In the genomic region with DNA sequence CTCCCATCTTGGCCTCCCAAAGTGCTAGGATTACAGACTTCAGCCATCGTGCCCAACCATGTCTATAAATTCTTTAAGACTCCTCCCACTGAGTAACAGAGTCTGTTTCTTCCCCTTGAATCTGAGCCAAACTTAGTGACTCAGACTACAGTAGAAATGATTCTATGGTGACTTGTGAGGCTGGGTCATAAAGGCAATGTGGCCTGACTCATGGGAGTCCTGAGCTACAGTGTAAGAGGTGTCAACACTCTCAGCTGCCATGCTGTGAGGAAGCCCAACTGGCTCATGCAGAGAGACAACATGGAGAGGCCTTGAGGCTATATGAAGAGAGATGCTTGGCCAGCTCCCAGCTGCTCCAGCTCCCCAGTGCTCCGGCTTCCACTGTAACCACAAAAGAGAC, we compare ENCODE assay signal across 1 cellular context.
A peak's percentile ranks its signal among the peaks of the same experiment; 100 is the strongest.
TF ChIP-seq lines count a peak whose summit lies in the region.

No MANE protein-coding gene starts in this region.

TF ChIP-seq in K562, 482 proteins besides CTCF, POLR2A, EP300 and RAD21 (continued from another document and continues in another):
- no peak for TF ChIP-seq MTF1 (CRISPR knock-in tag; IDR thresholded peaks at IDR 0.05; ENCODE audit: borderline replicate concordance)
- TF ChIP-seq, protein P1, sequence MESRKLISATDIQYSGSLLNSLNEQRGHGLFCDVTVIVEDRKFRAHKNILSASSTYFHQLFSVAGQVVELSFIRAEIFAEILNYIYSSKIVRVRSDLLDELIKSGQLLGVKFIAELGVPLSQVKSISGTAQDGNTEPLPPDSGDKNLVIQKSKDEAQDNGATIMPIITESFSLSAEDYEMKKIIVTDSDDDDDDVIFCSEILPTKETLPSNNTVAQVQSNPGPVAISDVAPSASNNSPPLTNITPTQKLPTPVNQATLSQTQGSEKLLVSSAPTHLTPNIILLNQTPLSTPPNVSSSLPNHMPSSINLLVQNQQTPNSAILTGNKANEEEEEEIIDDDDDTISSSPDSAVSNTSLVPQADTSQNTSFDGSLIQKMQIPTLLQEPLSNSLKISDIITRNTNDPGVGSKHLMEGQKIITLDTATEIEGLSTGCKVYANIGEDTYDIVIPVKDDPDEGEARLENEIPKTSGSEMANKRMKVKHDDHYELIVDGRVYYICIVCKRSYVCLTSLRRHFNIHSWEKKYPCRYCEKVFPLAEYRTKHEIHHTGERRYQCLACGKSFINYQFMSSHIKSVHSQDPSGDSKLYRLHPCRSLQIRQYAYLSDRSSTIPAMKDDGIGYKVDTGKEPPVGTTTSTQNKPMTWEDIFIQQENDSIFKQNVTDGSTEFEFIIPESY (CRISPR knock-in tag; IDR thresholded peaks at IDR 0.05): 0 out of 2 replicates have a peak, but pooled peaks have one; percentile 25
- TF ChIP-seq POLR3G (IDR thresholded peaks at IDR 0.05; ENCODE audit: extremely low read depth, insufficient read length, insufficient replicate concordance): no peak
- TF ChIP-seq RNF2 (IDR thresholded peaks at IDR 0.05): peak; percentile 26; the same call in 1 of the 2 replicates
- TF ChIP-seq CBFA2T3 (IDR thresholded peaks at IDR 0.05): no peak
- peak; percentile 38; the same call in 1 of the 2 replicates for TF ChIP-seq SMARCE1 (IDR thresholded peaks at IDR 0.05)
- TF ChIP-seq, protein P2, sequence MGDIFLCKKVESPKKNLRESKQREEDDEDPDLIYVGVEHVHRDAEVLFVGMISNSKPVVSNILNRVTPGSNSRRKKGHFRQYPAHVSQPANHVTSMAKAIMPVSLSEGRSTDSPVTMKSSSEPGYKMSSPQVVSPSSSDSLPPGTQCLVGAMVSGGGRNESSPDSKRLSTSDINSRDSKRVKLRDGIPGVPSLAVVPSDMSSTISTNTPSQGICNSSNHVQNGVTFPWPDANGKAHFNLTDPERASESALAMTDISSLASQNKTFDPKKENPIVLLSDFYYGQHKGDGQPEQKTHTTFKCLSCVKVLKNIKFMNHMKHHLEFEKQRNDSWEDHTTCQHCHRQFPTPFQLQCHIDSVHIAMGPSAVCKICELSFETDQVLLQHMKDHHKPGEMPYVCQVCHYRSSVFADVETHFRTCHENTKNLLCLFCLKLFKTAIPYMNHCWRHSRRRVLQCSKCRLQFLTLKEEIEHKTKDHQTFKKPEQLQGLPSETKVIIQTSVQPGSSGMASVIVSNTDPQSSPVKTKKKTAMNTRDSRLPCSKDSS (IDR thresholded peaks at IDR 0.05; ENCODE audit: low read depth, partially characterized antibody): peak; percentile 31
- TF ChIP-seq, protein P3, sequence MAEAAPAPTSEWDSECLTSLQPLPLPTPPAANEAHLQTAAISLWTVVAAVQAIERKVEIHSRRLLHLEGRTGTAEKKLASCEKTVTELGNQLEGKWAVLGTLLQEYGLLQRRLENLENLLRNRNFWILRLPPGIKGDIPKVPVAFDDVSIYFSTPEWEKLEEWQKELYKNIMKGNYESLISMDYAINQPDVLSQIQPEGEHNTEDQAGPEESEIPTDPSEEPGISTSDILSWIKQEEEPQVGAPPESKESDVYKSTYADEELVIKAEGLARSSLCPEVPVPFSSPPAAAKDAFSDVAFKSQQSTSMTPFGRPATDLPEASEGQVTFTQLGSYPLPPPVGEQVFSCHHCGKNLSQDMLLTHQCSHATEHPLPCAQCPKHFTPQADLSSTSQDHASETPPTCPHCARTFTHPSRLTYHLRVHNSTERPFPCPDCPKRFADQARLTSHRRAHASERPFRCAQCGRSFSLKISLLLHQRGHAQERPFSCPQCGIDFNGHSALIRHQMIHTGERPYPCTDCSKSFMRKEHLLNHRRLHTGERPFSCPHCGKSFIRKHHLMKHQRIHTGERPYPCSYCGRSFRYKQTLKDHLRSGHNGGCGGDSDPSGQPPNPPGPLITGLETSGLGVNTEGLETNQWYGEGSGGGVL (CRISPR knock-in tag; IDR thresholded peaks at IDR 0.05): no peak
- TF ChIP-seq, protein P4, sequence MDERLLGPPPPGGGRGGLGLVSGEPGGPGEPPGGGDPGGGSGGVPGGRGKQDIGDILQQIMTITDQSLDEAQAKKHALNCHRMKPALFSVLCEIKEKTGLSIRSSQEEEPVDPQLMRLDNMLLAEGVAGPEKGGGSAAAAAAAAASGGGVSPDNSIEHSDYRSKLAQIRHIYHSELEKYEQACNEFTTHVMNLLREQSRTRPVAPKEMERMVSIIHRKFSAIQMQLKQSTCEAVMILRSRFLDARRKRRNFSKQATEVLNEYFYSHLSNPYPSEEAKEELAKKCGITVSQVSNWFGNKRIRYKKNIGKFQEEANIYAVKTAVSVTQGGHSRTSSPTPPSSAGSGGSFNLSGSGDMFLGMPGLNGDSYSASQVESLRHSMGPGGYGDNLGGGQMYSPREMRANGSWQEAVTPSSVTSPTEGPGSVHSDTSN (CRISPR knock-in tag; IDR thresholded peaks at IDR 0.05; ENCODE audit: low read depth): no peak
- TF ChIP-seq, protein P4 (tag; conservative IDR thresholded peaks at IDR 0.05; ENCODE audit: low read depth): 0 out of 2 replicates have a peak, but pooled peaks have one; percentile 36
- TF ChIP-seq, protein P5, sequence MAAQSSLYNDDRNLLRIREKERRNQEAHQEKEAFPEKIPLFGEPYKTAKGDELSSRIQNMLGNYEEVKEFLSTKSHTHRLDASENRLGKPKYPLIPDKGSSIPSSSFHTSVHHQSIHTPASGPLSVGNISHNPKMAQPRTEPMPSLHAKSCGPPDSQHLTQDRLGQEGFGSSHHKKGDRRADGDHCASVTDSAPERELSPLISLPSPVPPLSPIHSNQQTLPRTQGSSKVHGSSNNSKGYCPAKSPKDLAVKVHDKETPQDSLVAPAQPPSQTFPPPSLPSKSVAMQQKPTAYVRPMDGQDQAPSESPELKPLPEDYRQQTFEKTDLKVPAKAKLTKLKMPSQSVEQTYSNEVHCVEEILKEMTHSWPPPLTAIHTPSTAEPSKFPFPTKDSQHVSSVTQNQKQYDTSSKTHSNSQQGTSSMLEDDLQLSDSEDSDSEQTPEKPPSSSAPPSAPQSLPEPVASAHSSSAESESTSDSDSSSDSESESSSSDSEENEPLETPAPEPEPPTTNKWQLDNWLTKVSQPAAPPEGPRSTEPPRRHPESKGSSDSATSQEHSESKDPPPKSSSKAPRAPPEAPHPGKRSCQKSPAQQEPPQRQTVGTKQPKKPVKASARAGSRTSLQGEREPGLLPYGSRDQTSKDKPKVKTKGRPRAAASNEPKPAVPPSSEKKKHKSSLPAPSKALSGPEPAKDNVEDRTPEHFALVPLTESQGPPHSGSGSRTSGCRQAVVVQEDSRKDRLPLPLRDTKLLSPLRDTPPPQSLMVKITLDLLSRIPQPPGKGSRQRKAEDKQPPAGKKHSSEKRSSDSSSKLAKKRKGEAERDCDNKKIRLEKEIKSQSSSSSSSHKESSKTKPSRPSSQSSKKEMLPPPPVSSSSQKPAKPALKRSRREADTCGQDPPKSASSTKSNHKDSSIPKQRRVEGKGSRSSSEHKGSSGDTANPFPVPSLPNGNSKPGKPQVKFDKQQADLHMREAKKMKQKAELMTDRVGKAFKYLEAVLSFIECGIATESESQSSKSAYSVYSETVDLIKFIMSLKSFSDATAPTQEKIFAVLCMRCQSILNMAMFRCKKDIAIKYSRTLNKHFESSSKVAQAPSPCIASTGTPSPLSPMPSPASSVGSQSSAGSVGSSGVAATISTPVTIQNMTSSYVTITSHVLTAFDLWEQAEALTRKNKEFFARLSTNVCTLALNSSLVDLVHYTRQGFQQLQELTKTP (IDR thresholded peaks at IDR 0.05; ENCODE audit: low read depth in 1 of 2, partially characterized antibody in 2 of 2): peak in 1 of 2 experiments; percentile 31
- TF ChIP-seq CEBPG (CRISPR knock-in tag; IDR thresholded peaks at IDR 0.05): peak; percentile 44; the same call in 1 of the 2 replicates
- TF ChIP-seq CEBPG (tag; conservative IDR thresholded peaks at IDR 0.05 in 1 of 2, IDR thresholded peaks at IDR 0.05 in 1 of 2): no peak
- peak; percentile 34; the same call in 1 of the 2 replicates for TF ChIP-seq ARID1B (IDR thresholded peaks at IDR 0.05)
- no peak for TF ChIP-seq ESRRA (IDR thresholded peaks at IDR 0.05; ENCODE audit: borderline replicate concordance, low read depth)
- TF ChIP-seq, protein P6, sequence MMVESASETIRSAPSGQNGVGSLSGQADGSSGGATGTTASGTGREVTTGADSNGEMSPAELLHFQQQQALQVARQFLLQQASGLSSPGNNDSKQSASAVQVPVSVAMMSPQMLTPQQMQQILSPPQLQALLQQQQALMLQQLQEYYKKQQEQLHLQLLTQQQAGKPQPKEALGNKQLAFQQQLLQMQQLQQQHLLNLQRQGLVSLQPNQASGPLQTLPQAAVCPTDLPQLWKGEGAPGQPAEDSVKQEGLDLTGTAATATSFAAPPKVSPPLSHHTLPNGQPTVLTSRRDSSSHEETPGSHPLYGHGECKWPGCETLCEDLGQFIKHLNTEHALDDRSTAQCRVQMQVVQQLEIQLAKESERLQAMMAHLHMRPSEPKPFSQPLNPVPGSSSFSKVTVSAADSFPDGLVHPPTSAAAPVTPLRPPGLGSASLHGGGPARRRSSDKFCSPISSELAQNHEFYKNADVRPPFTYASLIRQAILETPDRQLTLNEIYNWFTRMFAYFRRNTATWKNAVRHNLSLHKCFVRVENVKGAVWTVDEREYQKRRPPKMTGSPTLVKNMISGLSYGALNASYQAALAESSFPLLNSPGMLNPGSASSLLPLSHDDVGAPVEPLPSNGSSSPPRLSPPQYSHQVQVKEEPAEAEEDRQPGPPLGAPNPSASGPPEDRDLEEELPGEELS (CRISPR knock-in tag; IDR thresholded peaks at IDR 0.05; ENCODE audit: borderline replicate concordance): peak; percentile 81; the same call in 1 of the 2 replicates
- peak; percentile 36; the same call in 1 of the 2 replicates for TF ChIP-seq EP400 (IDR thresholded peaks at IDR 0.05)
- TF ChIP-seq DPF2 (IDR thresholded peaks at IDR 0.05): peak; percentile 36; the same call in 1 of the 2 replicates
- TF ChIP-seq C11orf30 (IDR thresholded peaks at IDR 0.05; ENCODE audit: low read depth): peak; percentile 60
- peak; percentile 65 to 95 (median 77) for TF ChIP-seq YY1 (IDR thresholded peaks at IDR 0.05; ENCODE audit: borderline replicate concordance in 1 of 3, control insufficient read depth in 1 of 3, extremely low read depth in 1 of 3, insufficient read depth in 3 of 3, insufficient read length in 1 of 3, insufficient replicate concordance in 2 of 3, low read depth in 1 of 3, low read length in 2 of 3)
- TF ChIP-seq SMARCA4 (IDR thresholded peaks at IDR 0.05): 0 out of 2 replicates have a peak, but pooled peaks have one; percentile 41
- no peak for TF ChIP-seq ZNF384 (IDR thresholded peaks at IDR 0.05; ENCODE audit: low read depth, low read length)
- TF ChIP-seq ARID2 (IDR thresholded peaks at IDR 0.05): no peak
- TF ChIP-seq, protein P7, sequence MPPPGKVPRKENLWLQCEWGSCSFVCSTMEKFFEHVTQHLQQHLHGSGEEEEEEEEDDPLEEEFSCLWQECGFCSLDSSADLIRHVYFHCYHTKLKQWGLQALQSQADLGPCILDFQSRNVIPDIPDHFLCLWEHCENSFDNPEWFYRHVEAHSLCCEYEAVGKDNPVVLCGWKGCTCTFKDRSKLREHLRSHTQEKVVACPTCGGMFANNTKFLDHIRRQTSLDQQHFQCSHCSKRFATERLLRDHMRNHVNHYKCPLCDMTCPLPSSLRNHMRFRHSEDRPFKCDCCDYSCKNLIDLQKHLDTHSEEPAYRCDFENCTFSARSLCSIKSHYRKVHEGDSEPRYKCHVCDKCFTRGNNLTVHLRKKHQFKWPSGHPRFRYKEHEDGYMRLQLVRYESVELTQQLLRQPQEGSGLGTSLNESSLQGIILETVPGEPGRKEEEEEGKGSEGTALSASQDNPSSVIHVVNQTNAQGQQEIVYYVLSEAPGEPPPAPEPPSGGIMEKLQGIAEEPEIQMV (tag; conservative IDR thresholded peaks at IDR 0.05; ENCODE audit: low read depth): no peak
- TF ChIP-seq GTF2F1 (IDR thresholded peaks at IDR 0.05; ENCODE audit: low read depth, low read length): no peak
- peak; percentile 93 for TF ChIP-seq L3MBTL2 (IDR thresholded peaks at IDR 0.05)
- TF ChIP-seq, protein P8, sequence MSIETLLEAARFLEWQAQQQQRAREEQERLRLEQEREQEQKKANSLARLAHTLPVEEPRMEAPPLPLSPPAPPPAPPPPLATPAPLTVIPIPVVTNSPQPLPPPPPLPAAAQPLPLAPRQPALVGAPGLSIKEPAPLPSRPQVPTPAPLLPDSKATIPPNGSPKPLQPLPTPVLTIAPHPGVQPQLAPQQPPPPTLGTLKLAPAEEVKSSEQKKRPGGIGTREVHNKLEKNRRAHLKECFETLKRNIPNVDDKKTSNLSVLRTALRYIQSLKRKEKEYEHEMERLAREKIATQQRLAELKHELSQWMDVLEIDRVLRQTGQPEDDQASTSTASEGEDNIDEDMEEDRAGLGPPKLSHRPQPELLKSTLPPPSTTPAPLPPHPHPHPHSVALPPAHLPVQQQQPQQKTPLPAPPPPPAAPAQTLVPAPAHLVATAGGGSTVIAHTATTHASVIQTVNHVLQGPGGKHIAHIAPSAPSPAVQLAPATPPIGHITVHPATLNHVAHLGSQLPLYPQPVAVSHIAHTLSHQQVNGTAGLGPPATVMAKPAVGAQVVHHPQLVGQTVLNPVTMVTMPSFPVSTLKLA (conservative IDR thresholded peaks at IDR 0.05): peak in 1 of 2 experiments; percentile 40; a peak in 1 of 4 replicates
- TF ChIP-seq DNMT1 (IDR thresholded peaks at IDR 0.05): no peak
- no peak for TF ChIP-seq SOX6 (IDR thresholded peaks at IDR 0.05)
- peak; percentile 85 for TF ChIP-seq CBX5 (IDR thresholded peaks at IDR 0.05; ENCODE audit: borderline replicate concordance, low read depth)
- TF ChIP-seq, protein P9, sequence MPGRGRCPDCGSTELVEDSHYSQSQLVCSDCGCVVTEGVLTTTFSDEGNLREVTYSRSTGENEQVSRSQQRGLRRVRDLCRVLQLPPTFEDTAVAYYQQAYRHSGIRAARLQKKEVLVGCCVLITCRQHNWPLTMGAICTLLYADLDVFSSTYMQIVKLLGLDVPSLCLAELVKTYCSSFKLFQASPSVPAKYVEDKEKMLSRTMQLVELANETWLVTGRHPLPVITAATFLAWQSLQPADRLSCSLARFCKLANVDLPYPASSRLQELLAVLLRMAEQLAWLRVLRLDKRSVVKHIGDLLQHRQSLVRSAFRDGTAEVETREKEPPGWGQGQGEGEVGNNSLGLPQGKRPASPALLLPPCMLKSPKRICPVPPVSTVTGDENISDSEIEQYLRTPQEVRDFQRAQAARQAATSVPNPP (IDR thresholded peaks at IDR 0.05; ENCODE audit: borderline replicate concordance, insufficient read depth, insufficient read length): no peak
- TF ChIP-seq, protein P10, sequence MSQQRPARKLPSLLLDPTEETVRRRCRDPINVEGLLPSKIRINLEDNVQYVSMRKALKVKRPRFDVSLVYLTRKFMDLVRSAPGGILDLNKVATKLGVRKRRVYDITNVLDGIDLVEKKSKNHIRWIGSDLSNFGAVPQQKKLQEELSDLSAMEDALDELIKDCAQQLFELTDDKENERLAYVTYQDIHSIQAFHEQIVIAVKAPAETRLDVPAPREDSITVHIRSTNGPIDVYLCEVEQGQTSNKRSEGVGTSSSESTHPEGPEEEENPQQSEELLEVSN (IDR thresholded peaks at IDR 0.05; ENCODE audit: borderline replicate concordance in 1 of 2, extremely low read depth in 1 of 2, insufficient read depth in 1 of 2, insufficient read length in 1 of 2, low read depth in 1 of 2, low read length in 1 of 2, poor library complexity in 1 of 2, severe bottlenecking in 1 of 2): peak; percentile 56 to 86
- TF ChIP-seq CBX3 (IDR thresholded peaks at IDR 0.05; ENCODE audit: borderline replicate concordance in 1 of 2, low read length in 2 of 2): peak; percentile 78 to 96
- no peak for TF ChIP-seq ZNF274 (IDR thresholded peaks at IDR 0.05; ENCODE audit: borderline replicate concordance, low read depth, low read length)
